ENCODE assay signal across 10 cellular contexts in the genomic region with DNA sequence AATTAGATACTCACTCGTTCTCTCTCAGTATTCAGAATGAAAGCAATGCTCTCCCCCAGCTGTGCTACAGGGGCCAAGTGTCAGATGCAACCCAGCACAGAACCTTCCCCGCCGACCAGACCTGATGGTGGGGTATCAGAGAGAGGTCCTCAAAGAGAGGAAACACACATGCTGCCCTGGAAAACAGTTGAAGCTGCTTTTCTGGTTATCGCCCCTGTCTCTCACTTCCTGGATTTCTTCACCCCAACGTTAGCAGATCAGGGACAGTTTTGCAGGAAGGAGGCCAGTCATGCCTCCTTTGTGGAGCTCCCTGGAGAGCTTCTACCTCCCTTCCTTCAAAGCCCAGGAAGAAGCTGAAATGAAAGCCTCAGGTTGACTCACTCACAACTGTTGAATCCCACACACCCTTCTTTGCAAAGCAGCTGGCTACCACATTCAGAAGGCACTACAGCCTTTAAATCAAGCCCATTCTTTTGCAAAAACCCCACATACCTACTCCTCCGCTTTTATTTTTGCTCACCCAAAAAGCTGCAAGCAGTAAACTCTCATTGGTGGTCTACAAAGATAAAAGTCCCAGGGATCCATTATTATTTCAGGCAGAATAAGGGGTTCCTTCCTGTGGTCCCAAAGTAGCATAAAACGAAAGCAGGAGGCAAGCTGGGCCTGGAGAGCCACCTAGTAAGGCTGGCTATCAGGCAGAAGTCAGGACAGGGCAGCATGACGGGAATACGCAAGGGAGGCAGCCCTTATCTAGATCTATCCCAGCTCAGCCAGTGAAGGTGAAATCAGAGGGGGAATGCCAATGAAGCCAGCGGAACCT. TPM values are rescaled to one million over a fixed set of nuclear protein-coding genes. Genes with fewer than 3 reads are reported as not detected.
DNase-seq lines count a peak whose midpoint lies in the region; ATAC-seq and TF ChIP-seq lines count a peak whose summit lies in the region.
"Had no signal": no experiment of that assay in that cellular context is flagged by ENCODE, and none has a peak within 500 bp of the region (broad histone marks: within the 10 kb centered on the region; RNA-seq: fewer than 3 reads in every experiment).

No MANE protein-coding gene starts in this region.

- no peaks in the 10 kb centered on the region for H3K36me3 Mint-ChIP-seq in chondrocyte (ENCODE audit: low read depth)

- peaks cover 5 to 24% (median 14%) of the 10 kb centered on the region in 11 experiments; a peak in 19 of 22 replicates for H3K9me3 ChIP-seq in BLaER1 treated with 17β-estradiol and CSF1 and Interleukin-3, amounts not matched to agents 10 nM and 100 nM (replicated peaks in 1 of 11)
- H3K9me3 ChIP-seq in HUES48 (ENCODE audit: control insufficient read depth, insufficient read depth, low read length) (no peaks in the 10 kb centered on the region), left ventricle myocardium inferior (replicated peaks) (peaks cover 5% of the 10 kb centered on the region), breast epithelium (no peaks in the 10 kb centered on the region)

- peak overlapping the region; percentile 34 to 80 (median 62); a peak in 21 of 22 replicates for H3K9ac ChIP-seq in BLaER1 treated with 17β-estradiol and CSF1 and Interleukin-3, amounts not matched to agents 10 nM and 100 nM
- H3K9ac ChIP-seq in HUES48 (ENCODE audit: low read depth, low read length), result peak overlapping the region; percentile 37; the same call in 1 of the 2 replicates

- H3K27me3 ChIP-seq in BLaER1 treated with 17β-estradiol and CSF1 and Interleukin-3, amounts not matched to agents 10 nM and 100 nM, result no peaks in the 10 kb centered on the region
- H3K27me3 ChIP-seq in HUES48 (ENCODE audit: control insufficient read depth, insufficient read depth, low read length) (no peaks in the 10 kb centered on the region), left ventricle myocardium inferior (ENCODE audit: low read depth) (no peaks in the 10 kb centered on the region), breast epithelium (no peaks in the 10 kb centered on the region)

- H3K9me3 Mint-ChIP-seq in chondrocyte (ENCODE audit: low read depth), result no peaks in the 10 kb centered on the region
- H3K9me3 Mint-ChIP-seq: activated CD8-positive, alpha-beta T cell treated with anti-CD3 and anti-CD28 coated beads for 36 hours had no signal

- intact Hi-C loops in left ventricle myocardium inferior (cut with micrococcal nuclease) (no loop called here), breast epithelium (cut with DNase I; ENCODE audit: low total_unique reads) (no loop called here)

- no peak overlapping the region for H3K4me3 Mint-ChIP-seq in chondrocyte (ENCODE audit: unreplicated experiment)
- H3K4me3 Mint-ChIP-seq: activated CD8-positive, alpha-beta T cell treated with anti-CD3 and anti-CD28 coated beads for 36 hours had no signal

- peaks cover 43 to 95% (median 83%) of the 10 kb centered on the region in 10 experiments for H3K4me1 ChIP-seq in BLaER1 treated with 17β-estradiol and CSF1 and Interleukin-3, amounts not matched to agents 10 nM and 100 nM
- H3K4me1 ChIP-seq in HUES48 (ENCODE audit: control insufficient read depth, insufficient read depth, low read length) (peaks cover 87% of the 10 kb centered on the region), left ventricle myocardium inferior (peaks cover 89% of the 10 kb centered on the region), breast epithelium (no peaks in the 10 kb centered on the region)

- no peak overlapping the region for H3K27ac Mint-ChIP-seq in chondrocyte (ENCODE audit: unreplicated experiment)
- H3K27ac Mint-ChIP-seq: activated CD8-positive, alpha-beta T cell treated with anti-CD3 and anti-CD28 coated beads for 36 hours had no signal

- H3K4me1 Mint-ChIP-seq in chondrocyte (ENCODE audit: low read depth), result peaks cover 18% of the 10 kb centered on the region

- peak overlapping the region; percentile 2 to 56 (median 34); a peak in 16 of 20 replicates for H3K4me3 ChIP-seq in BLaER1 treated with 17β-estradiol and CSF1 and Interleukin-3, amounts not matched to agents 10 nM and 100 nM
- H3K4me3 ChIP-seq in HUES48 (ENCODE audit: low read depth, low read length) (0 out of 2 replicates have a peak overlapping the region, but pooled peaks have one; percentile 23), left ventricle myocardium inferior (peak overlapping the region; percentile 4), breast epithelium (no peak overlapping the region)

- TF ChIP-seq CTCF in left ventricle myocardium inferior (IDR thresholded peaks at IDR 0.05; ENCODE audit: borderline replicate concordance) (no peak), breast epithelium (IDR thresholded peaks at IDR 0.05) (no peak), chondrocyte (IDR thresholded peaks at IDR 0.05) (no peak)

- DNase-seq in left ventricle myocardium inferior (no peak), CD1c-positive myeloid dendritic cell (ENCODE audit: extremely low spot score) (no peak), C1 segment of cervical spinal cord (lab: John Stamatoyannopoulos, UW) (no peak), breast epithelium (ENCODE audit: low spot score in 2 of 2) (no peak), chondrocyte (ENCODE audit: low spot score) (no peak)
- DNase-seq: activated CD8-positive, alpha-beta T cell treated with anti-CD3 and anti-CD28 coated beads for 36 hours; NCI-H2029 treated with DMSO at 0.1 percent for 48 hours had no signal

- peaks cover 2 to 95% (median 37%) of the 10 kb centered on the region in 11 experiments; a peak in 10 of 22 replicates for H4K20me1 ChIP-seq in BLaER1 treated with 17β-estradiol and CSF1 and Interleukin-3, amounts not matched to agents 10 nM and 100 nM

- H3K4me2 ChIP-seq in BLaER1 treated with 17β-estradiol and CSF1 and Interleukin-3, amounts not matched to agents 10 nM and 100 nM, result peak overlapping the region; percentile 81 to 95 (median 88)

- peak; percentile 52 for ATAC-seq in GM21447 (IDR thresholded peaks at IDR 0.05; ENCODE audit: unreplicated experiment)
- ATAC-seq: activated CD8-positive, alpha-beta T cell treated with anti-CD3 and anti-CD28 coated beads for 36 hours had no signal

- no peaks in the 10 kb centered on the region for H3K27me3 Mint-ChIP-seq in chondrocyte (ENCODE audit: low read depth)
- H3K27me3 Mint-ChIP-seq: activated CD8-positive, alpha-beta T cell treated with anti-CD3 and anti-CD28 coated beads for 36 hours had no signal

- H3K36me3 ChIP-seq in BLaER1 treated with 17β-estradiol and CSF1 and Interleukin-3, amounts not matched to agents 10 nM and 100 nM, result peaks cover 0 to 19% (median 0%) of the 10 kb centered on the region in 11 experiments; a peak in 3 of 22 replicates
- H3K36me3 ChIP-seq in HUES48 (ENCODE audit: control insufficient read depth, insufficient read depth, low read length) (no peaks in the 10 kb centered on the region), left ventricle myocardium inferior (no peaks in the 10 kb centered on the region), breast epithelium (no peaks in the 10 kb centered on the region)

- H3K27ac ChIP-seq in BLaER1 treated with 17β-estradiol and CSF1 and Interleukin-3, amounts not matched to agents 10 nM and 100 nM, result peak overlapping the region in 10 of 11 experiments; percentile 1 to 87 (median 74); a peak in 19 of 22 replicates
- H3K27ac ChIP-seq in HUES48 (ENCODE audit: low read depth, low read length) (peak overlapping the region; percentile 94), left ventricle myocardium inferior (replicated peaks) (peak overlapping the region; percentile 75), breast epithelium (no peak overlapping the region)

- no peak for TF ChIP-seq POLR2A in breast epithelium (IDR thresholded peaks at IDR 0.05)

RNA-seq across cellular contexts. Expression of gene LARGE1, which starts 23.3 kb away (rescaled TPM):
- total RNA-seq in left ventricle myocardium inferior (117 TPM), breast epithelium (10 to 100 TPM; 23.6 to 27.8 (median 26.1) TPM), chondrocyte (21.3 to 24.8 TPM (median 22.6 TPM) in 3 replicates)

Comparison
In these comparisons a context has a peak if more than half of its experiments do, and no peak if none do; other contexts are left out.
1. H3K27ac ChIP-seq: peak in BLaER1 treated with 17β-estradiol and CSF1 and Interleukin-3, amounts not matched to agents 10 nM and 100 nM (10 of 11), HUES48 (single experiment) and left ventricle myocardium inferior (single experiment); none in breast epithelium (0 of 2).
2. H3K4me3 ChIP-seq: peak in BLaER1 treated with 17β-estradiol and CSF1 and Interleukin-3, amounts not matched to agents 10 nM and 100 nM (10 of 10), HUES48 (single experiment) and left ventricle myocardium inferior (single experiment); none in breast epithelium (0 of 3).